Comparison of ENCODE assay signal across 14 cellular contexts in the genomic region with DNA sequence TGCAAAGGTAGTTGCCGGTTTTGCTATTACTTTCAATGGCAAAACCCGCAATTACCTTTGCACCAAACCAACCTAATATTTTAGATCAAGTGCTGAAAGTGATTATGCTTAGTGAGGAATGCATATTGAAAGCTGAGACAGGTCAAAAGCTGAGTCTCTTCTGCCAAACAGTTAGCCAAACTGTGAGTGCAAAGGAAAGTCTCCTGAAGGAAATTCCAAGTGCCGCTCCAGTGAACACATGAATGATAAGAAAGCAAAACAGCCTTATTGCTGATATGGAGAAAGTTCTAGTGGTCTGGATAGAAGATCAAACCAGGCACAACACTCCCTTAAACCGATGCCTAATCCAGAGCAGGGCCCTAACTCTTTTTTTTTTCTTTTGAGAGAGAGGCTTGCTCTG.
DNase-seq lines count a peak whose midpoint lies in the region; ATAC-seq, FAIRE-seq and TF ChIP-seq lines count a peak whose summit lies in the region.
"Had no signal": no experiment of that assay in that cellular context is flagged by ENCODE, and none has a peak within 500 bp of the region (broad histone marks: within the 10 kb centered on the region; RNA-seq: fewer than 3 reads in every experiment).

No MANE protein-coding gene starts in this region.

- no peaks in the 10 kb centered on the region for H3K79me2 ChIP-seq in HCT116 (ENCODE audit: insufficient read depth, low read length)
- no peaks in the 10 kb centered on the region for H3K79me2 ChIP-seq in astrocyte (ENCODE audit: insufficient read depth, low read length)

- no peak for TF ChIP-seq RAD21 in HCT116 (IDR thresholded peaks at IDR 0.05; ENCODE audit: low read depth)

- no peak overlapping the region for H3K4me3 Mint-ChIP-seq in astrocyte (ENCODE audit: unreplicated experiment)
- H3K4me3 Mint-ChIP-seq: CD4-positive, alpha-beta memory T cell had no signal

- H3K9ac ChIP-seq in HCT116 (ENCODE audit: low read length), result no peak overlapping the region
- H3K9ac ChIP-seq in astrocyte (ENCODE audit: low read length), result no peak overlapping the region
- no peak overlapping the region for H3K9ac ChIP-seq in mesenchymal stem cell (ENCODE audit: low read length)

- BruUV-seq in HCT116 (replicated peaks; lab: Mats Ljungman, UMichigan), result no TSS peak

- no peak overlapping the region for H2BK5ac ChIP-seq in mesenchymal stem cell (ENCODE audit: low read depth, low read length, poor library complexity, severe bottlenecking)

- H2AFZ ChIP-seq in HCT116 (ENCODE audit: low read depth, low read length, poor library complexity, severe bottlenecking), result no peak overlapping the region
- no peak overlapping the region for H2AFZ ChIP-seq in astrocyte (ENCODE audit: low read depth, low read length)
- H2AFZ ChIP-seq in mesenchymal stem cell (ENCODE audit: low read depth, low read length), result no peak overlapping the region

- H3K4me1 Mint-ChIP-seq in astrocyte (ENCODE audit: low read depth, unreplicated experiment), result peaks cover 14% of the 10 kb centered on the region

- no peaks in the 10 kb centered on the region for H4K20me1 ChIP-seq in HCT116 (ENCODE audit: insufficient read depth)
- H4K20me1 ChIP-seq in astrocyte (ENCODE audit: insufficient read depth, low read length), result no peaks in the 10 kb centered on the region

- TF ChIP-seq CTCF in HCT116 (IDR thresholded peaks at IDR 0.05 in 2 of 3, conservative IDR thresholded peaks at IDR 0.05 in 1 of 3; ENCODE audit: borderline replicate concordance in 1 of 3, insufficient read depth in 1 of 3, low read depth in 2 of 3, low read length in 2 of 3) (no peak), astrocyte (IDR thresholded peaks at IDR 0.05; ENCODE audit: insufficient read depth, low read depth, low read length) (no peak), D721Med (IDR thresholded peaks at IDR 0.05; ENCODE audit: insufficient read depth, missing control alignments) (no peak), psoas muscle (IDR thresholded peaks at IDR 0.05) (no peak), BE2C (IDR thresholded peaks at IDR 0.05; ENCODE audit: low read depth, low read length) (no peak)

- FAIRE-seq in astrocyte (lab: Jason Lieb, UNC) (no peak), D721Med (lab: Jason Lieb, UNC) (no peak)

- H3K9me3 ChIP-seq in HCT116 (ENCODE audit: control insufficient read depth in 1 of 2, insufficient read depth in 1 of 2, low read depth in 1 of 2, low read length in 2 of 2), result peaks cover 0 to 22% of the 10 kb centered on the region in 2 experiments; a peak in 1 of 4 replicates
- H3K9me3 ChIP-seq in astrocyte (ENCODE audit: insufficient read depth, low read depth, low read length), result no peaks in the 10 kb centered on the region
- peaks cover 5% of the 10 kb centered on the region for H3K9me3 ChIP-seq in mesenchymal stem cell (ENCODE audit: control insufficient read depth, low read length)
- H3K9me3 ChIP-seq in psoas muscle, result no peaks in the 10 kb centered on the region
- H3K9me3 ChIP-seq in BE2C, result no peaks in the 10 kb centered on the region

- H4K8ac ChIP-seq in mesenchymal stem cell (ENCODE audit: low read length), result no peak overlapping the region

- no peak overlapping the region for H3K4me2 ChIP-seq in HCT116 (ENCODE audit: low read length)
- no peak overlapping the region for H3K4me2 ChIP-seq in astrocyte (ENCODE audit: low read length)
- no peak overlapping the region for H3K4me2 ChIP-seq in mesenchymal stem cell (ENCODE audit: low read length, poor library complexity, severe bottlenecking)

- no peak overlapping the region for H3K23ac ChIP-seq in mesenchymal stem cell (ENCODE audit: low read length in 2 of 2)

- H2AK5ac ChIP-seq in mesenchymal stem cell (ENCODE audit: low read length, severe bottlenecking), result no peak overlapping the region

- H3K79me1 ChIP-seq in mesenchymal stem cell (replicated peaks; ENCODE audit: low read length, poor library complexity, severe bottlenecking), result no peaks in the 10 kb centered on the region

- WGBS in mesenchymal stem cell, result 58% methylated on average over 2 of the region's 4 CpGs
- 94 to 96% (median 95%) methylated on average over 4 of the region's 4 CpGs for WGBS in psoas muscle, 3 donors

- no peak for ATAC-seq in HCT116
- no peak for ATAC-seq in psoas muscle

- DNase-seq in HCT116 (ENCODE audit: low read depth, low spot score) (no peak), astrocyte (ENCODE audit: low read depth) (peak; percentile 68), mesenchymal stem cell (no peak), D721Med (ENCODE audit: insufficient read length, low spot score) (no peak), psoas muscle (no peak), BE2C (no peak), SW 1271 (lab: John Stamatoyannopoulos, UW) (no peak)
- DNase-seq: CD4-positive, alpha-beta memory T cell; DMS79 treated with DMSO at 0.1 percent for 48 hours; GF-D8; GOT3; H7 had no signal

- H3K9me2 ChIP-seq in HCT116 (ENCODE audit: insufficient read depth), result no peaks in the 10 kb centered on the region

- H3K18ac ChIP-seq in mesenchymal stem cell (ENCODE audit: low read depth in 1 of 2, low read length in 2 of 2), result no peak overlapping the region

- H3K36me3 ChIP-seq in HCT116 (ENCODE audit: control insufficient read depth in 1 of 2, insufficient read depth in 2 of 2, low read length in 2 of 2) (peaks cover 0 to 4% of the 10 kb centered on the region in 2 experiments; a peak in 1 of 4 replicates), astrocyte (ENCODE audit: insufficient read depth, low read length) (no peaks in the 10 kb centered on the region), mesenchymal stem cell (ENCODE audit: control insufficient read depth in 1 of 2, insufficient read depth in 2 of 2, low read depth in 1 of 2, low read length in 2 of 2) (no peaks in the 10 kb centered on the region), psoas muscle (ENCODE audit: insufficient read depth in 1 of 2, low read depth in 1 of 2) (no peaks in the 10 kb centered on the region), BE2C (no peaks in the 10 kb centered on the region)

- peaks cover 29 to 30% of the 10 kb centered on the region in 2 experiments for H3K4me1 ChIP-seq in HCT116 (ENCODE audit: control insufficient read depth in 1 of 2, insufficient read depth in 2 of 2, low read length in 2 of 2)
- peaks cover 15% of the 10 kb centered on the region for H3K4me1 ChIP-seq in astrocyte (ENCODE audit: insufficient read depth, low read length)
- H3K4me1 ChIP-seq in mesenchymal stem cell (ENCODE audit: control insufficient read depth, insufficient read depth, low read depth, low read length), result peaks cover 7% of the 10 kb centered on the region
- no peaks in the 10 kb centered on the region for H3K4me1 ChIP-seq in psoas muscle
- no peaks in the 10 kb centered on the region for H3K4me1 ChIP-seq in BE2C

- POLR2A ChIA-PET in HCT116 (lab: Charles Lee), result no interaction called here

- no peak overlapping the region for H3K14ac ChIP-seq in mesenchymal stem cell (ENCODE audit: low read length in 2 of 2)

- no peak overlapping the region for H3K27ac ChIP-seq in HCT116 (ENCODE audit: low read depth, low read length)
- no peak overlapping the region for H3K27ac ChIP-seq in astrocyte (ENCODE audit: low read depth, low read length)
- peak overlapping the region; percentile 5 for H3K27ac ChIP-seq in mesenchymal stem cell (ENCODE audit: low read length, poor library complexity, severe bottlenecking)
- no peak overlapping the region for H3K27ac ChIP-seq in psoas muscle
- H3K27ac ChIP-seq: C4-2B, HL-60 had no signal

- no peak for TF ChIP-seq POLR2A in HCT116 (IDR thresholded peaks at IDR 0.05; ENCODE audit: borderline replicate concordance, extremely low read depth, insufficient read depth, insufficient read length)

- no peak overlapping the region for H3K27ac Mint-ChIP-seq in astrocyte (ENCODE audit: unreplicated experiment)

- RAD21 ChIA-PET in HCT116 (lab: Charles Lee; ENCODE audit: low non-redundant PET in 1 of 2, low total read pairs in 2 of 2, uncharacterized antibody in 2 of 2, unreplicated experiment in 2 of 2), result no interaction called here

- no peak overlapping the region for H2BK120ac ChIP-seq in mesenchymal stem cell (ENCODE audit: low read depth, low read length)

- intact Hi-C loops in HCT116 (cut with micrococcal nuclease) (no loop called here), psoas muscle (cut with DNase I) (no loop called here)

- H2BK15ac ChIP-seq in mesenchymal stem cell (ENCODE audit: low read depth, poor library complexity, severe bottlenecking), result no peak overlapping the region

- no peak overlapping the region for H4K91ac ChIP-seq in mesenchymal stem cell (ENCODE audit: low read length)

- H3K9me3 Mint-ChIP-seq in astrocyte (ENCODE audit: unreplicated experiment), result peaks cover 13% of the 10 kb centered on the region
- H3K9me3 Mint-ChIP-seq: CD4-positive, alpha-beta memory T cell had no signal

- CTCF ChIA-PET in HCT116 (lab: Charles Lee), result no interaction called here

- H2BK12ac ChIP-seq in mesenchymal stem cell (ENCODE audit: low read length in 2 of 2), result no peak overlapping the region

- H3K4ac ChIP-seq in mesenchymal stem cell (ENCODE audit: low read depth in 1 of 2, low read length in 2 of 2), result no peak overlapping the region

- H3K4me3 ChIP-seq in HCT116 (replicated peaks in 1 of 2; ENCODE audit: low read depth in 1 of 2, low read length in 2 of 2) (no peak overlapping the region), astrocyte (ENCODE audit: insufficient read depth, low read depth, low read length) (no peak overlapping the region), mesenchymal stem cell (ENCODE audit: insufficient read depth in 1 of 2, low read depth in 1 of 2, low read length in 2 of 2) (no peak overlapping the region), psoas muscle (no peak overlapping the region), BE2C (ENCODE audit: low read depth, low read length) (no peak overlapping the region)

- peaks cover 2% of the 10 kb centered on the region for H3K36me3 Mint-ChIP-seq in astrocyte (ENCODE audit: low read depth, unreplicated experiment)
- H3K36me3 Mint-ChIP-seq: CD4-positive, alpha-beta memory T cell had no signal

- peaks cover 2% of the 10 kb centered on the region for H3K27me3 Mint-ChIP-seq in astrocyte (ENCODE audit: low read depth, unreplicated experiment)

- no peaks in the 10 kb centered on the region for H3K27me3 ChIP-seq in HCT116 (ENCODE audit: insufficient read depth, low read length)
- no peaks in the 10 kb centered on the region for H3K27me3 ChIP-seq in astrocyte (ENCODE audit: insufficient read depth, low read length)
- no peaks in the 10 kb centered on the region for H3K27me3 ChIP-seq in mesenchymal stem cell (ENCODE audit: control insufficient read depth in 1 of 2, insufficient read depth in 1 of 2, low read length in 2 of 2)
- H3K27me3 ChIP-seq in psoas muscle (ENCODE audit: insufficient read depth in 3 of 3, low read length in 2 of 3), result no peaks in the 10 kb centered on the region
- H3K27me3 ChIP-seq in BE2C, result no peaks in the 10 kb centered on the region

TF ChIP-seq in HCT116, 20 proteins besides CTCF, POLR2A, EP300 and RAD21:
- TF ChIP-seq CBX3 (IDR thresholded peaks at IDR 0.05; ENCODE audit: low read depth), result 0 out of 2 replicates have a peak, but pooled peaks have one; percentile 7
- TF ChIP-seq SP1 (IDR thresholded peaks at IDR 0.05; ENCODE audit: low read depth), result no peak
TF ChIP-seq in HCT116: peak in this region for 1.
